In the genomic region with DNA sequence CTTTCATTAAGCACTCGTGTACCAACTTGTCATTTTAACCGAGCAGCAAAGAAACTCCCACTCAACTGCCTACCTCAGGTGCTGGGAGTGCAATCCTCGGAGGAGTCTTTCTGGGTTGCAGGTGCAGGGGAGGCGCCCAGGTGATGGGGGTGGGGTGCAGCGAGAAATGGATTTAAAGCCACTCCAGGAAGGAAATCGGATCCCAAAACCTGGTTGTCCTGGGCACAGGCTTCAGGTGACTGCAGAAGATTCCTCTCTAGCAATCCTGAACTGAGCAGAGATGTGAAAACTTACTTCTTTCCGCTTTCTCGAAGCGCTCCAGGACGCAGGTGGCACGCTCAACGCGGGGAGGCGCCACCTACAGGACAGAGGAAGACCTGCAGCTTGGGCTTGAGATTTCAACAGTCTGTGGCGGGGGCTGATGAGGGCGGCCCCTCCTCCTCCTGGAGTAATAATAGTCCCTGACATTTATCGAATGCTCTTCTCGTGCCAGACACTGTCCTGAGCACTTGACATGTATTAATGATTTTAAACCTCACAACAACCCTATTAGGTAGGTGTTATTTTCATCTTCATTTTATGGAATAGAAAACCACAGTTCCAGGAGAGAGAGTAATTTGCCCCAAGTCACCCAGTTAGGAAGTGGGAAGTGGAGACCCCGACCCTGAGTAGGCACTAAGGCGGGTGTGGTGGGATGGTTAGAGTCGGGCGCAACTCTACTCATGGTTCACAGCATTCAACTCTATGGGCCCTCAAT, we compare ENCODE assay signal across 8 cellular contexts. TPM values are rescaled to one million over a fixed set of nuclear protein-coding genes. Genes with fewer than 3 reads are reported as not detected.
DNase-seq lines count a peak whose midpoint lies in the region; ATAC-seq and TF ChIP-seq lines count a peak whose summit lies in the region.

No MANE protein-coding gene starts in this region.

- peaks cover 31 to 53% (median 36%) of the 10 kb centered on the region in 3 donors for H3K4me1 Mint-ChIP-seq in naive B cell
- H3K4me1 Mint-ChIP-seq in stimulated activated naive B cell treated with anti-CD40 and anti-IgM and Interleukin-4, amounts not matched to agents 10 μg/mL and 1 μg/mL and 100 μg/mL, for 72 hours, result peaks cover 29 to 39% of the 10 kb centered on the region in 2 donors

- TF ChIP-seq CTCF in epithelial cell of esophagus (IDR thresholded peaks at IDR 0.05; ENCODE audit: insufficient read depth, low read depth, low read length, missing control alignments), result peak; percentile 93

- no peaks in the 10 kb centered on the region for H3K36me3 Mint-ChIP-seq in naive B cell
- H3K36me3 Mint-ChIP-seq in stimulated activated naive B cell treated with anti-CD40 and anti-IgM and Interleukin-4, amounts not matched to agents 10 μg/mL and 1 μg/mL and 100 μg/mL, for 72 hours, result no peaks in the 10 kb centered on the region

- H3K27ac Mint-ChIP-seq in naive B cell, result peak overlapping the region in 2 of 6 donors; percentile 54 to 63
- H3K27ac Mint-ChIP-seq in stimulated activated naive B cell treated with anti-CD40 and anti-IgM and Interleukin-4, amounts not matched to agents 10 μg/mL and 1 μg/mL and 100 μg/mL, for 72 hours, result no peak overlapping the region

- peak; percentile 56 for ATAC-seq in HG03280 (IDR thresholded peaks at IDR 0.05; ENCODE audit: unreplicated experiment)
- ATAC-seq in naive B cell (ENCODE audit: low read depth in 2 of 2), result peak; percentile 93
- ATAC-seq in stimulated activated naive B cell treated with anti-CD40 and anti-IgM and Interleukin-4, amounts not matched to agents 10 μg/mL and 1 μg/mL and 100 μg/mL, for 72 hours (replicated peaks), result peak; percentile 94

- H3K4me3 ChIP-seq in epithelial cell of esophagus (ENCODE audit: low read length), result no peak overlapping the region

- H3K27me3 Mint-ChIP-seq in naive B cell, result peaks cover 0 to 10% (median 4%) of the 10 kb centered on the region in 3 donors
- peaks cover 11 to 14% of the 10 kb centered on the region in 2 donors for H3K27me3 Mint-ChIP-seq in stimulated activated naive B cell treated with anti-CD40 and anti-IgM and Interleukin-4, amounts not matched to agents 10 μg/mL and 1 μg/mL and 100 μg/mL, for 72 hours

- H3K4me3 Mint-ChIP-seq in naive B cell, result peak overlapping the region in 6 of 8 donors; percentile 22 to 82 (median 62)
- H3K4me3 Mint-ChIP-seq in stimulated activated naive B cell treated with anti-CD40 and anti-IgM and Interleukin-4, amounts not matched to agents 10 μg/mL and 1 μg/mL and 100 μg/mL, for 72 hours, result peak overlapping the region; percentile 5 to 51

- H3K9me3 Mint-ChIP-seq in naive B cell, result peaks cover 0 to 5% (median 0%) of the 10 kb centered on the region in 7 donors
- peaks cover 0 to 1% of the 10 kb centered on the region in 2 donors for H3K9me3 Mint-ChIP-seq in stimulated activated naive B cell treated with anti-CD40 and anti-IgM and Interleukin-4, amounts not matched to agents 10 μg/mL and 1 μg/mL and 100 μg/mL, for 72 hours

- peak; percentile 78 for DNase-seq in ELF-1 (ENCODE audit: low read depth, low spot score)
- DNase-seq in NOMO-1 (lab: John Stamatoyannopoulos, UW; ENCODE audit: unreplicated experiment in 2 of 2), result peak; percentile 66 to 70
- DNase-seq in activated CD8-positive, alpha-beta memory T cell treated with anti-CD3 and anti-CD28 coated beads for 24 hours, result peak; percentile 88
- DNase-seq in epithelial cell of esophagus (ENCODE audit: low read depth), result peak; percentile 62
- peak; percentile 81 for DNase-seq in naive B cell
- peak; percentile 62 for DNase-seq in stimulated activated naive B cell treated with anti-CD40 and anti-IgM and Interleukin-4, amounts not matched to agents 10 μg/mL and 1 μg/mL and 100 μg/mL, for 72 hours
- no peak for DNase-seq in cerebellum (ENCODE audit: low spot score)

RNA-seq across cellular contexts. Expression of gene SKAP1, which starts 27.2 kb away (rescaled TPM):
- polyA plus RNA-seq in naive B cell (ENCODE audit: low read depth in 6 of 6), result 100 to 1,000 TPM in 5 of 6 donors, 10 to 100 TPM in 1; 79.3 to 166 (median 140) TPM
- 0.64 TPM for total RNA-seq in cerebellum
